In the genomic region with DNA sequence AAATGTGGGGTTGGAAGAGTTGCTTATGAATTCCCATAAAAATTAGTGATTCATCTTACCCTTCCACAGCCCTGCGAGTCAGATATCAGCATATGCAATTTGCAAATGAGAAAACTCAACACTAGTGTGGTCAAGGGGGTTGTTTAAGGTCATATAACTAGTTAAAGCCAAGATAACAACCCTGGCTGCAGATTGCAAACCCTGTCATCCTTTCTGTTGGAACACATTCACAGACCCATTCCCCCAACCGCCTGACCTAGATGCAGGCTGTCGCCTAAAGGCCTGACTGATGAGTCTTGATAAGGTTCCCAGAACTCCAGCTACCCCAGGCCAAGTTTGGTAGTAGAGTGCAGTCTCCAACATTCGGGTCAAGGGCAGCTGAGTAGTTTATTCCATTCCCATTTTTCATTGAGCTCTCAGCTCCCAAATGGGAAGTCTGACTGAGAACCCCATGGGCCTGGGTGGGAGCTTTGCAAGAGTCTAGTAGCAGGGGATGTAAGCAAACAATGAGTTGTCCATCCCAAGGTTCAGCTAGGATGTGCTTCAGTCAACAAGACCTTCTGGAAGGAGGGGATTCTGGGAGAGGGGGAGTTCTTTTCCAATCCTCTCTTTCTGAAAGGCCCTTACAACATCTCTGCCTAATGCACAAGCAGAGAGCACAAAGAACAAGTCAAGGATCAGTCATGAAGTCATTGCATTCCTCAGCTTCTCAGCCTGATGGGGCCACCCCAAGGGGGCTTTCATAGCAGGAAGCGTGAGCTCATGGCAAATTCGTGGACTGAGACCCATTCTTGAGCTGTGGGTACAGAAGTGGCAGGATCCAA, we compare ENCODE assay signal across 12 cellular contexts. TPM values are rescaled to one million over a fixed set of nuclear protein-coding genes. Genes with fewer than 3 reads are reported as not detected.
DNase-seq lines count a peak whose midpoint lies in the region; ATAC-seq and TF ChIP-seq lines count a peak whose summit lies in the region.
"Had no signal": no experiment of that assay in that cellular context is flagged by ENCODE, and none has a peak within 500 bp of the region (broad histone marks: within the 10 kb centered on the region; RNA-seq: fewer than 3 reads in every experiment).

No MANE protein-coding gene starts in this region.

- H3K36me3 Mint-ChIP-seq in activated T-cell treated with anti-CD3 and anti-CD28 coated beads, Interleukin-2, amount 50 U/mL, for 4 hours (ENCODE audit: insufficient read depth), result peaks cover 22% of the 10 kb centered on the region
- H3K36me3 Mint-ChIP-seq: naive thymus-derived CD8-positive, alpha-beta T cell had no signal

- no peak overlapping the region for H3K4me3 Mint-ChIP-seq in activated T-cell treated with anti-CD3 and anti-CD28 coated beads, Interleukin-2, amount 50 U/mL, for 4 hours
- H3K4me3 Mint-ChIP-seq: naive thymus-derived CD8-positive, alpha-beta T cell; type B pancreatic cell had no signal

- TF ChIP-seq POLR2A in body of pancreas (IDR thresholded peaks at IDR 0.05) (no peak), sigmoid colon (IDR thresholded peaks at IDR 0.05) (no peak)

- ATAC-seq in body of pancreas (peak; percentile 42), HG03039 (IDR thresholded peaks at IDR 0.05; ENCODE audit: unreplicated experiment) (no peak), GM18861 (IDR thresholded peaks at IDR 0.05; ENCODE audit: unreplicated experiment) (no peak)
- no peak for ATAC-seq in activated T-cell treated with anti-CD3 and anti-CD28 coated beads, Interleukin-2, amount 50 U/mL, for 4 hours
- ATAC-seq: naive thymus-derived CD8-positive, alpha-beta T cell had no signal

- peaks cover 31% of the 10 kb centered on the region for H3K4me1 Mint-ChIP-seq in activated T-cell treated with anti-CD3 and anti-CD28 coated beads, Interleukin-2, amount 50 U/mL, for 4 hours (ENCODE audit: low read depth)

- no peaks in the 10 kb centered on the region for H3K36me3 ChIP-seq in body of pancreas (replicated peaks in 1 of 2; ENCODE audit: insufficient read depth in 1 of 2, low read depth in 2 of 2)
- peaks cover 6 to 46% (median 23%) of the 10 kb centered on the region in 4 donors for H3K36me3 ChIP-seq in sigmoid colon
- H3K36me3 ChIP-seq: HAP-1 had no signal

- intact Hi-C loops in body of pancreas (cut with DNase I), result no loop called here
- intact Hi-C loops in sigmoid colon (cut with DNase I), result no loop called here

- H3K27me3 Mint-ChIP-seq in activated T-cell treated with anti-CD3 and anti-CD28 coated beads, Interleukin-2, amount 50 U/mL, for 4 hours (ENCODE audit: low read depth), result no peaks in the 10 kb centered on the region

- peak; percentile 24 for DNase-seq in ELR (ENCODE audit: low read depth)
- DNase-seq in body of pancreas, result peak in 3 of 4 donors; percentile 16 to 57 (median 22)
- peak; percentile 69 for DNase-seq in iris pigment epithelial cell (ENCODE audit: low read depth)
- no peak for DNase-seq in sigmoid colon
- DNase-seq in activated T-cell treated with anti-CD3 and anti-CD28 coated beads, Interleukin-2, amount 50 U/mL, for 4 hours, result no peak
- no peak for DNase-seq in NCI-H345 (lab: John Stamatoyannopoulos, UW)
- DNase-seq: naive thymus-derived CD8-positive, alpha-beta T cell; stimulated activated CD4-positive, alpha-beta T cell treated with anti-CD3 and anti-CD28 coated beads, Interleukin-4, amount 100 ng/mL, for 4 hours had no signal

- H3K9me3 Mint-ChIP-seq in activated T-cell treated with anti-CD3 and anti-CD28 coated beads, Interleukin-2, amount 50 U/mL, for 4 hours, result no peaks in the 10 kb centered on the region
- H3K9me3 Mint-ChIP-seq: naive thymus-derived CD8-positive, alpha-beta T cell; type B pancreatic cell had no signal

- peak in 1 of 4 donors; percentile 71 for TF ChIP-seq EP300 in sigmoid colon (IDR thresholded peaks at IDR 0.05)

- H3K4me3 ChIP-seq in body of pancreas (no peak overlapping the region), sigmoid colon (no peak overlapping the region)
- H3K4me3 ChIP-seq: HAP-1 had no signal

- H3K4me1 ChIP-seq in body of pancreas, result no peaks in the 10 kb centered on the region
- H3K4me1 ChIP-seq in sigmoid colon, result peaks cover 0 to 80% (median 71%) of the 10 kb centered on the region in 4 donors
- H3K4me1 ChIP-seq: HAP-1 had no signal

- TF ChIP-seq CTCF in body of pancreas (IDR thresholded peaks at IDR 0.05), result no peak
- no peak for TF ChIP-seq CTCF in sigmoid colon (IDR thresholded peaks at IDR 0.05)

- 37 to 52% methylated on average over 6 of the region's 6 CpGs for WGBS in body of pancreas, 2 donors
- WGBS in sigmoid colon, 2 donors, result 78 to 84% methylated on average over 6 of the region's 6 CpGs

- no peak overlapping the region for H3K27ac ChIP-seq in body of pancreas
- H3K27ac ChIP-seq in sigmoid colon, result peak overlapping the region; percentile 52 to 95 (median 79)

- H3K9me3 ChIP-seq in body of pancreas, result no peaks in the 10 kb centered on the region
- H3K9me3 ChIP-seq in sigmoid colon, result no peaks in the 10 kb centered on the region
- H3K9me3 ChIP-seq: HAP-1 had no signal

- H3K27me3 ChIP-seq in body of pancreas (no peaks in the 10 kb centered on the region), sigmoid colon (no peaks in the 10 kb centered on the region)

RNA-seq across cellular contexts. Expression of a gene that starts 40.3 kb away (rescaled TPM):
- 1 to 10 TPM; 1.3 to 1.6 TPM for total RNA-seq in body of pancreas
- 10 to 100 TPM; 18.8 to 53.2 (median 35.0) TPM for total RNA-seq in sigmoid colon
- 10 to 100 TPM in 1 of 3 donors, 1 to 10 TPM in 2; 1.2 to 16.3 (median 1.2) TPM for polyA plus RNA-seq in sigmoid colon
- total RNA-seq in activated T-cell treated with anti-CD3 and anti-CD28 coated beads, Interleukin-2, amount 50 U/mL, for 4 hours, result 10 to 100 TPM; 37.9 to 54.9 (median 49.2) TPM

Comparison
In these comparisons a context has a peak if more than half of its experiments do, and no peak if none do; other contexts are left out.
1. DNase-seq: peak in ELR (single experiment), body of pancreas (3 of 4) and iris pigment epithelial cell (single experiment); none in sigmoid colon (single experiment), activated T-cell treated with anti-CD3 and anti-CD28 coated beads, Interleukin-2, amount 50 U/mL, for 4 hours (single experiment) and NCI-H345 (single experiment).
2. H3K27ac ChIP-seq: peak in sigmoid colon (4 of 4); none in body of pancreas (0 of 4).
3. RNA of a gene that starts 40.3 kb away (total RNA-seq): 37.9 to 54.9 TPM in activated T-cell treated with anti-CD3 and anti-CD28 coated beads, Interleukin-2, amount 50 U/mL, for 4 hours and 18.8 to 53.2 TPM in sigmoid colon; 1.3 to 1.6 TPM in body of pancreas; every median in the first group is over 4 times any median in the second.